Comparison of ENCODE assay signal across 10 cellular contexts in genomic region chr9:137417161-137418021, GRCh38. TPM values are rescaled to one million over a fixed set of nuclear protein-coding genes. Genes with fewer than 3 reads are reported as not detected.
DNase-seq lines count a peak whose midpoint lies in the region; ATAC-seq and TF ChIP-seq lines count a peak whose summit lies in the region.
"Had no signal": no experiment of that assay in that cellular context is flagged by ENCODE, and none has a peak within 500 bp of the region (broad histone marks: within the 10 kb centered on the region; RNA-seq: fewer than 3 reads in every experiment).

No MANE protein-coding gene starts in this region.

- CTCF ChIA-PET in activated naive CD4-positive, alpha-beta T cell treated with anti-CD3 and anti-CD28 coated beads for 36 hours (lab: Charles Lee) = interaction anchor here (0.9 kb wide), 1 partner anchor 11 kb away, joined by 3 read pairs; no protein-coding TSS in a partner anchor

- H3K36me3 ChIP-seq in adipocyte (ENCODE audit: control insufficient read depth, insufficient read depth, low read length, severe bottlenecking) (no peaks in the 10 kb centered on the region), left lung (peaks cover 0 to 5% of the 10 kb centered on the region in 2 donors), tibial artery (no peaks in the 10 kb centered on the region)

- TF ChIP-seq CTCF in left lung (IDR thresholded peaks at IDR 0.05) (no peak), tibial artery (IDR thresholded peaks at IDR 0.05) (no peak)

- no peaks in the 10 kb centered on the region for H3K9me3 Mint-ChIP-seq in activated naive CD4-positive, alpha-beta T cell treated with anti-CD3 and anti-CD28 coated beads for 36 hours

- peak overlapping the region; percentile 76 for H3K4me3 Mint-ChIP-seq in activated naive CD4-positive, alpha-beta T cell treated with anti-CD3 and anti-CD28 coated beads for 36 hours

- peak overlapping the region; percentile 61 for H3K27ac Mint-ChIP-seq in activated naive CD4-positive, alpha-beta T cell treated with anti-CD3 and anti-CD28 coated beads for 36 hours

- H3K27me3 ChIP-seq in adipocyte (replicated peaks; ENCODE audit: control insufficient read depth, insufficient read depth, low read length) (no peaks in the 10 kb centered on the region), left lung (no peaks in the 10 kb centered on the region), tibial artery (no peaks in the 10 kb centered on the region)

- H3K9me3 ChIP-seq in adipocyte (ENCODE audit: control insufficient read depth, low read length) (no peaks in the 10 kb centered on the region), left lung (no peaks in the 10 kb centered on the region), tibial artery (no peaks in the 10 kb centered on the region)

- H3K27ac ChIP-seq in left lung = peak overlapping the region; percentile 7 to 50
- H3K27ac ChIP-seq in tibial artery = no peak overlapping the region

- peak; percentile 43 for ATAC-seq in left lung

- intact Hi-C loops in activated naive CD4-positive, alpha-beta T cell treated with anti-CD3 and anti-CD28 coated beads for 36 hours (cut with micrococcal nuclease) = no loop called here
- intact Hi-C loops in left lung (cut with DNase I) = no loop called here
- intact Hi-C loops in tibial artery (cut with DNase I; ENCODE audit: low total_unique reads) = no loop called here

- H3K4me3 ChIP-seq in adipocyte (ENCODE audit: low read length) (peak overlapping the region; percentile 66), left lung (peak overlapping the region; percentile 11 to 29), tibial artery (peak overlapping the region; percentile 24)

- no peaks in the 10 kb centered on the region for H3K36me3 Mint-ChIP-seq in activated naive CD4-positive, alpha-beta T cell treated with anti-CD3 and anti-CD28 coated beads for 36 hours (ENCODE audit: low read depth)

- peaks cover 16% of the 10 kb centered on the region for H3K4me1 Mint-ChIP-seq in activated naive CD4-positive, alpha-beta T cell treated with anti-CD3 and anti-CD28 coated beads for 36 hours (ENCODE audit: low read depth)

- H3K4me1 ChIP-seq in adipocyte (ENCODE audit: control insufficient read depth, insufficient read depth, low read length) (peaks cover 13% of the 10 kb centered on the region), left lung (peaks cover 0 to 28% of the 10 kb centered on the region in 2 donors), tibial artery (peaks cover 0 to 36% (median 17%) of the 10 kb centered on the region in 4 donors)

- peak overlapping the region; percentile 64 for H3K9ac ChIP-seq in adipocyte (ENCODE audit: low read length)

- H3K27me3 Mint-ChIP-seq in activated naive CD4-positive, alpha-beta T cell treated with anti-CD3 and anti-CD28 coated beads for 36 hours (ENCODE audit: low read depth) = no peaks in the 10 kb centered on the region

- DNase-seq in activated naive CD4-positive, alpha-beta T cell treated with anti-CD3 and anti-CD28 coated beads for 36 hours = no peak
- DNase-seq in activated naive CD4-positive, alpha-beta T cell treated with anti-CD3 and anti-CD28 coated beads, Interleukin-2, amount 50 U/mL, for 16 hours = no peak
- DNase-seq in adipocyte (ENCODE audit: low read depth) (no peak), left lung (peak in 1 of 2 donors; percentile 78), tibial artery (no peak), COR-L47 (lab: John Stamatoyannopoulos, UW) (no peak), OCI-M2 (lab: John Stamatoyannopoulos, UW; ENCODE audit: unreplicated experiment) (no peak), medulla oblongata (ENCODE audit: extremely low spot score) (no peak)
- DNase-seq: activated gamma-delta T cell; stimulated activated naive CD4-positive, alpha-beta T cell treated with Interleukin-2 at 50 U/mL for 16 hours had no signal

RNA-seq across cellular contexts. Expression of gene EXD3, which starts 5.6 kb away (rescaled TPM):
- 10 to 100 TPM; 11.2 to 12.7 TPM for total RNA-seq in activated naive CD4-positive, alpha-beta T cell treated with anti-CD3 and anti-CD28 coated beads for 36 hours
- 10 to 100 TPM; 13.7 to 21.8 TPM for total RNA-seq in left lung

RNA-seq across cellular contexts. Expression of gene NOXA1, which starts 5.8 kb away (rescaled TPM):
- total RNA-seq in activated naive CD4-positive, alpha-beta T cell treated with anti-CD3 and anti-CD28 coated beads for 36 hours = 1 to 10 TPM; 1.0 to 1.2 TPM
- 1 to 10 TPM; 6.1 to 8.7 TPM for total RNA-seq in left lung

RNA-seq across cellular contexts. Expression of gene ENTPD8, which starts 23.8 kb away (rescaled TPM):
- total RNA-seq in activated naive CD4-positive, alpha-beta T cell treated with anti-CD3 and anti-CD28 coated beads for 36 hours = not detected
- total RNA-seq in left lung = under 1 TPM in 1 of 2 donors, not detected in 1; 0.15 TPM

RNA-seq across cellular contexts. Expression of gene NSMF, which starts 41.7 kb away (rescaled TPM):
- total RNA-seq in activated naive CD4-positive, alpha-beta T cell treated with anti-CD3 and anti-CD28 coated beads for 36 hours = 10 to 100 TPM; 33.2 to 35.7 TPM
- 10 to 100 TPM; 29.5 to 31.4 TPM for total RNA-seq in left lung

Comparison
In these comparisons a context has a peak if more than half of its experiments do, and no peak if none do; other contexts are left out.
1. H3K27ac ChIP-seq: peak in left lung (2 of 2); none in tibial artery (0 of 2).
2. Peak in every context shown above with its lines, with median percentiles within 50 percentile points of each other: H3K4me3 ChIP-seq.